ENCODE assay signal across 1 cellular context in the genomic region with DNA sequence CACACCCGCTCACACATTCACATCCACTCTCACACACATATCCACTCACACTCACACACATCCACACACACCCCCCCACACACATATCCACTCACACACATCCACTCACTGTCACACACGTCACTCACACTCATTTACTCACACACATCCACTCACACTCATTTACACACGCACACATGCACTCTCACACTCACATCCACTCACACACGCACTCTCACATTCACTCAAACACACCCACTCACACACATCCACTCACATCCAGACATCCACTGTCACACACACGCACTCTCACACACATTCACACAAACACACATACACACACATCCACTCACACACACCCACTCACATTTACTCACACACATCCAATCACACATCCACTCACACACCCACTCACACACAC.
TF ChIP-seq lines count a peak whose summit lies in the region.

No MANE protein-coding gene starts in this region.

TF ChIP-seq in H1, 55 proteins besides CTCF, POLR2A, EP300 and RAD21:
- TF ChIP-seq SP1 (IDR thresholded peaks at IDR 0.05; ENCODE audit: low read depth, low read length) (no peak), POLR2AphosphoS5 (IDR thresholded peaks at IDR 0.05; ENCODE audit: low read depth, low read length) (no peak), NANOG (IDR thresholded peaks at IDR 0.05; ENCODE audit: insufficient read depth, low read depth, low read length, poor library complexity, severe bottlenecking) (no peak), PHF8 (conservative IDR thresholded peaks at IDR 0.05; ENCODE audit: low read depth, low read length) (no peak), RFX5 (IDR thresholded peaks at IDR 0.05; ENCODE audit: borderline replicate concordance, low read depth, low read length) (no peak), EGR1 (IDR thresholded peaks at IDR 0.05; ENCODE audit: borderline replicate concordance, low read depth, low read length) (no peak), KDM1A (IDR thresholded peaks at IDR 0.05; ENCODE audit: borderline replicate concordance, low read length) (no peak), SP4 (IDR thresholded peaks at IDR 0.05; ENCODE audit: low read length) (no peak), BCL11A (IDR thresholded peaks at IDR 0.05; ENCODE audit: low read depth in 2 of 2, low read length in 2 of 2) (no peak), SP2 (IDR thresholded peaks at IDR 0.05; ENCODE audit: low read length) (no peak), MAFK (IDR thresholded peaks at IDR 0.05; ENCODE audit: low read depth, low read length) (no peak), CREB1 (IDR thresholded peaks at IDR 0.05) (no peak), TEAD4 (IDR thresholded peaks at IDR 0.05; ENCODE audit: low read depth, low read length) (no peak), POU5F1 (IDR thresholded peaks at IDR 0.05; ENCODE audit: low read depth, low read length) (no peak), TAF7 (optimal IDR thresholded peaks at IDR 0.05; ENCODE audit: borderline replicate concordance, low read depth, low read length) (no peak), HDAC2 (IDR thresholded peaks at IDR 0.05; ENCODE audit: borderline replicate concordance in 1 of 2, low read depth in 2 of 2, low read length in 2 of 2) (no peak), RXRA (IDR thresholded peaks at IDR 0.05; ENCODE audit: insufficient read depth, low read depth, low read length) (no peak)
- TF ChIP-seq, protein P1, sequence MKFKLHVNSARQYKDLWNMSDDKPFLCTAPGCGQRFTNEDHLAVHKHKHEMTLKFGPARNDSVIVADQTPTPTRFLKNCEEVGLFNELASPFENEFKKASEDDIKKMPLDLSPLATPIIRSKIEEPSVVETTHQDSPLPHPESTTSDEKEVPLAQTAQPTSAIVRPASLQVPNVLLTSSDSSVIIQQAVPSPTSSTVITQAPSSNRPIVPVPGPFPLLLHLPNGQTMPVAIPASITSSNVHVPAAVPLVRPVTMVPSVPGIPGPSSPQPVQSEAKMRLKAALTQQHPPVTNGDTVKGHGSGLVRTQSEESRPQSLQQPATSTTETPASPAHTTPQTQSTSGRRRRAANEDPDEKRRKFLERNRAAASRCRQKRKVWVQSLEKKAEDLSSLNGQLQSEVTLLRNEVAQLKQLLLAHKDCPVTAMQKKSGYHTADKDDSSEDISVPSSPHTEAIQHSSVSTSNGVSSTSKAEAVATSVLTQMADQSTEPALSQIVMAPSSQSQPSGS (IDR thresholded peaks at IDR 0.05; ENCODE audit: low read length): no peak
- TF ChIP-seq, protein P2, sequence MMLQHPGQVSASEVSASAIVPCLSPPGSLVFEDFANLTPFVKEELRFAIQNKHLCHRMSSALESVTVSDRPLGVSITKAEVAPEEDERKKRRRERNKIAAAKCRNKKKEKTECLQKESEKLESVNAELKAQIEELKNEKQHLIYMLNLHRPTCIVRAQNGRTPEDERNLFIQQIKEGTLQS (IDR thresholded peaks at IDR 0.05; ENCODE audit: insufficient read depth, low read depth, low read length): no peak
